ENCODE assay signal across 8 cellular contexts in genomic region chr17:75289832-75290337, GRCh38. TPM values are rescaled to one million over a fixed set of nuclear protein-coding genes. Genes with fewer than 3 reads are reported as not detected.
DNase-seq lines count a peak whose midpoint lies in the region; ATAC-seq and TF ChIP-seq lines count a peak whose summit lies in the region.

No MANE protein-coding gene starts in this region.

- DNase-seq in NCI-H146 (lab: John Stamatoyannopoulos, UW) = peak; percentile 28
- no peak for DNase-seq in NCI-H146 treated with DMSO at 0.1 percent for 48 hours (lab: John Stamatoyannopoulos, UW; ENCODE audit: unreplicated experiment)
- DNase-seq in SK-N-SH = no peak
- DNase-seq in astrocyte of the cerebellum (ENCODE audit: low read depth) = no peak
- DNase-seq in stimulated activated CD4-positive, alpha-beta T cell treated with anti-CD3 and anti-CD28 coated beads, Interleukin-12 subunit alpha, Interleukin-12 subunit beta, amount 100 ng/mL, for 4 hours = peak; percentile 63
- no peak for DNase-seq in NCI-H446 treated with DMSO at 0.1 percent for 48 hours (lab: John Stamatoyannopoulos, UW)

- H3K79me2 ChIP-seq in SK-N-SH (ENCODE audit: insufficient read depth) = no peaks in the 10 kb centered on the region

- peak overlapping the region; percentile 96 for H2AFZ ChIP-seq in SK-N-SH (ENCODE audit: low read depth)

- H3F3A ChIP-seq in SK-N-SH (replicated peaks; ENCODE audit: insufficient read depth) = peaks cover 4% of the 10 kb centered on the region

- peak; percentile 19 for TF ChIP-seq CTCF in SK-N-SH (IDR thresholded peaks at IDR 0.05)
- peak; percentile 23 for TF ChIP-seq CTCF in astrocyte of the cerebellum (IDR thresholded peaks at IDR 0.05; ENCODE audit: low read depth, low read length, missing control alignments)

- H3K9me2 ChIP-seq in SK-N-SH = no peaks in the 10 kb centered on the region

- H3K9me3 ChIP-seq in SK-N-SH (no peaks in the 10 kb centered on the region), iPS-18a (ENCODE audit: control insufficient read depth, low read depth, low read length) (no peaks in the 10 kb centered on the region)

- ATAC-seq in HG03280 (IDR thresholded peaks at IDR 0.05; ENCODE audit: unreplicated experiment) = peak; percentile 20

- no peaks in the 10 kb centered on the region for H3K27me3 ChIP-seq in SK-N-SH (ENCODE audit: insufficient read depth)
- H3K27me3 ChIP-seq in iPS-18a (ENCODE audit: control insufficient read depth, insufficient read depth, low read length) = peaks cover 3% of the 10 kb centered on the region

- peaks cover 0 to 4% of the 10 kb centered on the region in 2 experiments for H3K36me3 ChIP-seq in SK-N-SH (replicated peaks in 1 of 2; ENCODE audit: control insufficient read depth in 1 of 2, insufficient read depth in 2 of 2, low read length in 1 of 2)
- peaks cover 9% of the 10 kb centered on the region for H3K36me3 ChIP-seq in iPS-18a (ENCODE audit: control insufficient read depth, low read depth, low read length)

- H3K9ac ChIP-seq in SK-N-SH (peak overlapping the region; percentile 77), iPS-18a (ENCODE audit: low read length) (no peak overlapping the region)

- H3K4me1 ChIP-seq in SK-N-SH (ENCODE audit: control insufficient read depth in 1 of 2, insufficient read depth in 2 of 2, low read depth in 1 of 2, low read length in 1 of 2) = peaks cover 4 to 5% of the 10 kb centered on the region in 2 experiments; a peak in 2 of 4 replicates
- peaks cover 4% of the 10 kb centered on the region for H3K4me1 ChIP-seq in iPS-18a (ENCODE audit: control insufficient read depth, low read depth, low read length)

- POLR2A ChIA-PET in SK-N-SH (lab: Yijun Ruan, JAX) = interaction anchor here (0.8 to 2.8 kb wide), 7 partner anchors 16 to 116 kb away, joined by 3 to 36 read pairs (median 10); partner anchors contain the start of genes GGA3, GRB2, MIF4GD and MRPS7

- TF ChIP-seq RAD21 in SK-N-SH (IDR thresholded peaks at IDR 0.05; ENCODE audit: low read length) = peak; percentile 28; the same call in 1 of the 2 replicates

- TF ChIP-seq EP300 in SK-N-SH (IDR thresholded peaks at IDR 0.05; ENCODE audit: borderline replicate concordance in 1 of 2, low read depth in 1 of 2, low read length in 1 of 2) = no peak

- 13% methylated on average over 26 of the region's 26 CpGs for WGBS in SK-N-SH (ENCODE audit: low lambda C conversion rate)

- in situ Hi-C loops in astrocyte of the cerebellum (cut with HindIII; ENCODE audit: low sequenced_read_pairs) = no loop called here

- CTCF ChIA-PET in SK-N-SH (lab: Yijun Ruan, JAX) = interaction anchor here (0.8 to 7.3 kb wide), 19 partner anchors 8 to 460 kb away, joined by 3 to 83 read pairs (median 6); partner anchors contain the start of genes GGA3, GRB2, MIF4GD and MRPS7

- H3K4me2 ChIP-seq in SK-N-SH = peak overlapping the region; percentile 87

- H3K27ac ChIP-seq in SK-N-SH (ENCODE audit: low read depth in 2 of 2, low read length in 1 of 2) = peak overlapping the region; percentile 73 to 80
- H3K27ac ChIP-seq in iPS-18a (ENCODE audit: low read length) = no peak overlapping the region

- H3K4me3 ChIP-seq in SK-N-SH (ENCODE audit: low read depth in 2 of 2, low read length in 1 of 2) (peak overlapping the region; percentile 68 to 80), astrocyte of the cerebellum (ENCODE audit: low read depth, low read length) (peak overlapping the region; percentile 86), iPS-18a (ENCODE audit: low read length) (peak overlapping the region; percentile 54)

- no peaks in the 10 kb centered on the region for H4K20me1 ChIP-seq in SK-N-SH (ENCODE audit: insufficient read depth)

TF ChIP-seq in SK-N-SH, 30 proteins besides CTCF, POLR2A, EP300 and RAD21:
- TF ChIP-seq MAX (IDR thresholded peaks at IDR 0.05; ENCODE audit: low read depth) (peak; percentile 37; the same call in 1 of the 2 replicates), RXRA (IDR thresholded peaks at IDR 0.05; ENCODE audit: borderline replicate concordance, low read depth) (no peak), SMC3 (IDR thresholded peaks at IDR 0.05; ENCODE audit: low read depth, low read length) (peak; percentile 6; the same call in 1 of the 2 replicates), MXI1 (IDR thresholded peaks at IDR 0.05; ENCODE audit: low read depth, low read length) (0 out of 2 replicates have a peak, but pooled peaks have one; percentile 29), USF1 (IDR thresholded peaks at IDR 0.05; ENCODE audit: borderline replicate concordance, low read depth) (no peak), FOSL2 (IDR thresholded peaks at IDR 0.05; ENCODE audit: borderline replicate concordance, low read depth) (peak; percentile 64; the same call in 1 of the 2 replicates), IRF3 (IDR thresholded peaks at IDR 0.05; ENCODE audit: low read depth, low read length) (no peak), POLR2AphosphoS5 (IDR thresholded peaks at IDR 0.05; ENCODE audit: low read depth, low read length) (no peak), CHD2 (IDR thresholded peaks at IDR 0.05; ENCODE audit: low read length, partially characterized antibody) (no peak)

RNA-seq across cellular contexts. Expression of gene SLC25A19, which starts 0.7 kb away (rescaled TPM):
- polyA plus RNA-seq in SK-N-SH (2012; rRNA removed) = 11.7 and 13.2 TPM in 2 replicates
- polyA plus RNA-seq in SK-N-SH (2012; cell fraction: cytosol; rRNA removed) = 7.0 and 10.2 TPM in 2 replicates
- 14.6 and 19.1 TPM in 2 replicates for polyA plus RNA-seq in SK-N-SH (2012; cell fraction: nucleus; rRNA removed)

RNA-seq across cellular contexts. Expression of gene MIF4GD, which starts 18.9 kb away (rescaled TPM):
- polyA plus RNA-seq in SK-N-SH (2012; rRNA removed) = 65.4 and 70.0 TPM in 2 replicates
- 43.0 and 58.4 TPM in 2 replicates for polyA plus RNA-seq in SK-N-SH (2012; cell fraction: cytosol; rRNA removed)
- polyA plus RNA-seq in SK-N-SH (2012; cell fraction: nucleus; rRNA removed) = 41.0 and 49.6 TPM in 2 replicates

RNA-seq across cellular contexts. Expression of gene MRPS7, which starts 28.2 kb away (rescaled TPM):
- 82.8 and 90.4 TPM in 2 replicates for polyA plus RNA-seq in SK-N-SH (2012; rRNA removed)
- 77.5 and 82.2 TPM in 2 replicates for polyA plus RNA-seq in SK-N-SH (2012; cell fraction: cytosol; rRNA removed)
- polyA plus RNA-seq in SK-N-SH (2012; cell fraction: nucleus; rRNA removed) = 74.4 and 85.5 TPM in 2 replicates

RNA-seq across cellular contexts. Expression of gene GGA3, which starts 28.5 kb away (rescaled TPM):
- 42.5 and 43.7 TPM in 2 replicates for polyA plus RNA-seq in SK-N-SH (2012; rRNA removed)
- 13.3 and 21.1 TPM in 2 replicates for polyA plus RNA-seq in SK-N-SH (2012; cell fraction: cytosol; rRNA removed)
- 183 and 203 TPM in 2 replicates for polyA plus RNA-seq in SK-N-SH (2012; cell fraction: nucleus; rRNA removed)

Comparison
In these comparisons a context has a peak if more than half of its experiments do, and no peak if none do; other contexts are left out.
1. DNase-seq: peak in NCI-H146 (single experiment) and stimulated activated CD4-positive, alpha-beta T cell treated with anti-CD3 and anti-CD28 coated beads, Interleukin-12 subunit alpha, Interleukin-12 subunit beta, amount 100 ng/mL, for 4 hours (single experiment); none in NCI-H146 treated with DMSO at 0.1 percent for 48 hours (single experiment), SK-N-SH (single experiment), astrocyte of the cerebellum (single experiment) and NCI-H446 treated with DMSO at 0.1 percent for 48 hours (single experiment).
2. Peak in every context shown above with its lines, with median percentiles within 50 percentile points of each other: H3K4me3 ChIP-seq.